1 cellular context compared by ENCODE assay signal in the genomic region with DNA sequence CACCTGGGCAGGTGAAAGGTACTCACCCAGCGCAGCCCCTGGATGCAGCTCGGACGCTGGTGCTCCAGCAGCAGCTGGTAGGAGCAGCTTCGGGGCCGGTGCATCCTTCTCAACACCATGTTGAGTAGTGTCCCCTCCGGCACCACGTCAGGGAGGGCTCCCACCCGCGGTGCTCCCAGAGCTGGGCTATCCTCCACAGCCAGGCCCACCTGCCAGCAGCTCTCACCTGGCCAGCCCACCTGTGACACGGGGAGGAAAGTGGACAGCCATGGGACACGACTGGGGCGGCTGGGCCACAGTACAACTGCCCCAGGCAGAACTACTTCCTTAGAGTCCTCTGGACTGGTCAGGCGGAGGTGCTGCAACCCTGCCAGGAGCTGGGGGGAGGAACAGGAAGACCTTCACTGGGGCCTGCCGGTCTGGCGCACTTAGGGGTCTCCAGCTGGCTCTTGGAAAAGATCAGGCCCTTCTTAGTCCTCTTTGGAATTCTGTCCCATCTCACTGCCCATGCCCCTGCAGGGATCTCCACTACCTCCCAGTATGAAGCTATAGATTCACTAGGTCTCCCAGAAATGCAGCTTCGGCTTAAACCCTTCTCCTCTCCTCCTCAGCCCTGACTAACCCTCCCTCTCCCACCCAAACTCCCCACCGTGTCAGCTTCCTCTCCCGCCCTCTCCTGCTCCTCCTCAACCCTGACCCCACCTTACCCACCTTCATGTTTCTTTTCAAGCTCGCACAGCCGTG.
TF ChIP-seq lines count a peak whose summit lies in the region.

No MANE protein-coding gene starts in this region.

TF ChIP-seq in HepG2, 621 proteins besides CTCF, POLR2A, EP300 and RAD21:
- TF ChIP-seq CREB1 (IDR thresholded peaks at IDR 0.05) (no peak), CREB1 (CRISPR knock-in tag; IDR thresholded peaks at IDR 0.05) (no peak), ZMYM3 (CRISPR knock-in tag; IDR thresholded peaks at IDR 0.05) (no peak), NFYB (CRISPR knock-in tag; IDR thresholded peaks at IDR 0.05) (no peak), ATM (IDR thresholded peaks at IDR 0.05; ENCODE audit: borderline replicate concordance) (no peak), PAX8 (CRISPR knock-in tag; IDR thresholded peaks at IDR 0.05; ENCODE audit: borderline replicate concordance) (no peak), MYC (CRISPR knock-in tag; IDR thresholded peaks at IDR 0.05; ENCODE audit: borderline replicate concordance) (no peak), KLF13 (CRISPR knock-in tag; IDR thresholded peaks at IDR 0.05) (no peak), RBFOX2 (IDR thresholded peaks at IDR 0.05; ENCODE audit: low read depth, low read length) (no peak), TBX2 (CRISPR knock-in tag; IDR thresholded peaks at IDR 0.05; ENCODE audit: borderline replicate concordance) (no peak), GABPA (IDR thresholded peaks at IDR 0.05; ENCODE audit: low read depth, low read length) (no peak), GABPA (CRISPR knock-in tag; IDR thresholded peaks at IDR 0.05; ENCODE audit: low read depth) (no peak), HNRNPK (IDR thresholded peaks at IDR 0.05; ENCODE audit: low read depth, low read length, poor library complexity, severe bottlenecking) (no peak)
- TF ChIP-seq, protein P1, sequence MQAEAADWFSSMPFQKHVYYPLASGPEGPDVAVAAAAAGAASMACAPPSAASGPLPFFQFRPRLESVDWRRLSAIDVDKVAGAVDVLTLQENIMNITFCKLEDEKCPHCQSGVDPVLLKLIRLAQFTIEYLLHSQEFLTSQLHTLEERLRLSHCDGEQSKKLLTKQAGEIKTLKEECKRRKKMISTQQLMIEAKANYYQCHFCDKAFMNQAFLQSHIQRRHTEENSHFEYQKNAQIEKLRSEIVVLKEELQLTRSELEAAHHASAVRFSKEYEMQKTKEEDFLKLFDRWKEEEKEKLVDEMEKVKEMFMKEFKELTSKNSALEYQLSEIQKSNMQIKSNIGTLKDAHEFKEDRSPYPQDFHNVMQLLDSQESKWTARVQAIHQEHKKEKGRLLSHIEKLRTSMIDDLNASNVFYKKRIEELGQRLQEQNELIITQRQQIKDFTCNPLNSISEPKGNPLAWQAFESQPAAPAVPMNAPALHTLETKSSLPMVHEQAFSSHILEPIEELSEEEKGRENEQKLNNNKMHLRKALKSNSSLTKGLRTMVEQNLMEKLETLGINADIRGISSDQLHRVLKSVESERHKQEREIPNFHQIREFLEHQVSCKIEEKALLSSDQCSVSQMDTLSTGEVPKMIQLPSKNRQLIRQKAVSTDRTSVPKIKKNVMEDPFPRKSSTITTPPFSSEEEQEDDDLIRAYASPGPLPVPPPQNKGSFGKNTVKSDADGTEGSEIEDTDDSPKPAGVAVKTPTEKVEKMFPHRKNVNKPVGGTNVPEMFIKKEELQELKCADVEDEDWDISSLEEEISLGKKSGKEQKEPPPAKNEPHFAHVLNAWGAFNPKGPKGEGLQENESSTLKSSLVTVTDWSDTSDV (CRISPR knock-in tag; IDR thresholded peaks at IDR 0.05): no peak
- TF ChIP-seq, protein P2, sequence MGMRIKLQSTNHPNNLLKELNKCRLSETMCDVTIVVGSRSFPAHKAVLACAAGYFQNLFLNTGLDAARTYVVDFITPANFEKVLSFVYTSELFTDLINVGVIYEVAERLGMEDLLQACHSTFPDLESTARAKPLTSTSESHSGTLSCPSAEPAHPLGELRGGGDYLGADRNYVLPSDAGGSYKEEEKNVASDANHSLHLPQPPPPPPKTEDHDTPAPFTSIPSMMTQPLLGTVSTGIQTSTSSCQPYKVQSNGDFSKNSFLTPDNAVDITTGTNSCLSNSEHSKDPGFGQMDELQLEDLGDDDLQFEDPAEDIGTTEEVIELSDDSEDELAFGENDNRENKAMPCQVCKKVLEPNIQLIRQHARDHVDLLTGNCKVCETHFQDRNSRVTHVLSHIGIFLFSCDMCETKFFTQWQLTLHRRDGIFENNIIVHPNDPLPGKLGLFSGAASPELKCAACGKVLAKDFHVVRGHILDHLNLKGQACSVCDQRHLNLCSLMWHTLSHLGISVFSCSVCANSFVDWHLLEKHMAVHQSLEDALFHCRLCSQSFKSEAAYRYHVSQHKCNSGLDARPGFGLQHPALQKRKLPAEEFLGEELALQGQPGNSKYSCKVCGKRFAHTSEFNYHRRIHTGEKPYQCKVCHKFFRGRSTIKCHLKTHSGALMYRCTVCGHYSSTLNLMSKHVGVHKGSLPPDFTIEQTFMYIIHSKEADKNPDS (CRISPR knock-in tag; IDR thresholded peaks at IDR 0.05): no peak
- TF ChIP-seq, protein P3, sequence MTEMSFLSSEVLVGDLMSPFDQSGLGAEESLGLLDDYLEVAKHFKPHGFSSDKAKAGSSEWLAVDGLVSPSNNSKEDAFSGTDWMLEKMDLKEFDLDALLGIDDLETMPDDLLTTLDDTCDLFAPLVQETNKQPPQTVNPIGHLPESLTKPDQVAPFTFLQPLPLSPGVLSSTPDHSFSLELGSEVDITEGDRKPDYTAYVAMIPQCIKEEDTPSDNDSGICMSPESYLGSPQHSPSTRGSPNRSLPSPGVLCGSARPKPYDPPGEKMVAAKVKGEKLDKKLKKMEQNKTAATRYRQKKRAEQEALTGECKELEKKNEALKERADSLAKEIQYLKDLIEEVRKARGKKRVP (CRISPR knock-in tag; IDR thresholded peaks at IDR 0.05): no peak
- TF ChIP-seq, protein P4, sequence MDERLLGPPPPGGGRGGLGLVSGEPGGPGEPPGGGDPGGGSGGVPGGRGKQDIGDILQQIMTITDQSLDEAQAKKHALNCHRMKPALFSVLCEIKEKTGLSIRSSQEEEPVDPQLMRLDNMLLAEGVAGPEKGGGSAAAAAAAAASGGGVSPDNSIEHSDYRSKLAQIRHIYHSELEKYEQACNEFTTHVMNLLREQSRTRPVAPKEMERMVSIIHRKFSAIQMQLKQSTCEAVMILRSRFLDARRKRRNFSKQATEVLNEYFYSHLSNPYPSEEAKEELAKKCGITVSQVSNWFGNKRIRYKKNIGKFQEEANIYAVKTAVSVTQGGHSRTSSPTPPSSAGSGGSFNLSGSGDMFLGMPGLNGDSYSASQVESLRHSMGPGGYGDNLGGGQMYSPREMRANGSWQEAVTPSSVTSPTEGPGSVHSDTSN (CRISPR knock-in tag; IDR thresholded peaks at IDR 0.05): no peak
- TF ChIP-seq, protein P5, sequence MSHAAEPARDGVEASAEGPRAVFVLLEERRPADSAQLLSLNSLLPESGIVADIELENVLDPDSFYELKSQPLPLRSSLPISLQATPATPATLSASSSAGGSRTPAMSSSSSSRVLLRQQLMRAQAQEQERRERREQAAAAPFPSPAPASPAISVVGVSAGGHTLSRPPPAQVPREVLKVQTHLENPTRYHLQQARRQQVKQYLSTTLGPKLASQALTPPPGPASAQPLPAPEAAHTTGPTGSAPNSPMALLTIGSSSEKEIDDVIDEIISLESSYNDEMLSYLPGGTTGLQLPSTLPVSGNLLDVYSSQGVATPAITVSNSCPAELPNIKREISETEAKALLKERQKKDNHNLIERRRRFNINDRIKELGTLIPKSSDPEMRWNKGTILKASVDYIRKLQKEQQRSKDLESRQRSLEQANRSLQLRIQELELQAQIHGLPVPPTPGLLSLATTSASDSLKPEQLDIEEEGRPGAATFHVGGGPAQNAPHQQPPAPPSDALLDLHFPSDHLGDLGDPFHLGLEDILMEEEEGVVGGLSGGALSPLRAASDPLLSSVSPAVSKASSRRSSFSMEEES (CRISPR knock-in tag; IDR thresholded peaks at IDR 0.05): no peak
- TF ChIP-seq, protein P6, sequence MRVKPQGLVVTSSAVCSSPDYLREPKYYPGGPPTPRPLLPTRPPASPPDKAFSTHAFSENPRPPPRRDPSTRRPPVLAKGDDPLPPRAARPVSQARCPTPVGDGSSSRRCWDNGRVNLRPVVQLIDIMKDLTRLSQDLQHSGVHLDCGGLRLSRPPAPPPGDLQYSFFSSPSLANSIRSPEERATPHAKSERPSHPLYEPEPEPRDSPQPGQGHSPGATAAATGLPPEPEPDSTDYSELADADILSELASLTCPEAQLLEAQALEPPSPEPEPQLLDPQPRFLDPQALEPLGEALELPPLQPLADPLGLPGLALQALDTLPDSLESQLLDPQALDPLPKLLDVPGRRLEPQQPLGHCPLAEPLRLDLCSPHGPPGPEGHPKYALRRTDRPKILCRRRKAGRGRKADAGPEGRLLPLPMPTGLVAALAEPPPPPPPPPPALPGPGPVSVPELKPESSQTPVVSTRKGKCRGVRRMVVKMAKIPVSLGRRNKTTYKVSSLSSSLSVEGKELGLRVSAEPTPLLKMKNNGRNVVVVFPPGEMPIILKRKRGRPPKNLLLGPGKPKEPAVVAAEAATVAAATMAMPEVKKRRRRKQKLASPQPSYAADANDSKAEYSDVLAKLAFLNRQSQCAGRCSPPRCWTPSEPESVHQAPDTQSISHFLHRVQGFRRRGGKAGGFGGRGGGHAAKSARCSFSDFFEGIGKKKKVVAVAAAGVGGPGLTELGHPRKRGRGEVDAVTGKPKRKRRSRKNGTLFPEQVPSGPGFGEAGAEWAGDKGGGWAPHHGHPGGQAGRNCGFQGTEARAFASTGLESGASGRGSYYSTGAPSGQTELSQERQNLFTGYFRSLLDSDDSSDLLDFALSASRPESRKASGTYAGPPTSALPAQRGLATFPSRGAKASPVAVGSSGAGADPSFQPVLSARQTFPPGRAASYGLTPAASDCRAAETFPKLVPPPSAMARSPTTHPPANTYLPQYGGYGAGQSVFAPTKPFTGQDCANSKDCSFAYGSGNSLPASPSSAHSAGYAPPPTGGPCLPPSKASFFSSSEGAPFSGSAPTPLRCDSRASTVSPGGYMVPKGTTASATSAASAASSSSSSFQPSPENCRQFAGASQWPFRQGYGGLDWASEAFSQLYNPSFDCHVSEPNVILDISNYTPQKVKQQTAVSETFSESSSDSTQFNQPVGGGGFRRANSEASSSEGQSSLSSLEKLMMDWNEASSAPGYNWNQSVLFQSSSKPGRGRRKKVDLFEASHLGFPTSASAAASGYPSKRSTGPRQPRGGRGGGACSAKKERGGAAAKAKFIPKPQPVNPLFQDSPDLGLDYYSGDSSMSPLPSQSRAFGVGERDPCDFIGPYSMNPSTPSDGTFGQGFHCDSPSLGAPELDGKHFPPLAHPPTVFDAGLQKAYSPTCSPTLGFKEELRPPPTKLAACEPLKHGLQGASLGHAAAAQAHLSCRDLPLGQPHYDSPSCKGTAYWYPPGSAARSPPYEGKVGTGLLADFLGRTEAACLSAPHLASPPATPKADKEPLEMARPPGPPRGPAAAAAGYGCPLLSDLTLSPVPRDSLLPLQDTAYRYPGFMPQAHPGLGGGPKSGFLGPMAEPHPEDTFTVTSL (CRISPR knock-in tag; IDR thresholded peaks at IDR 0.05; ENCODE audit: borderline replicate concordance): no peak
